In the genomic region with DNA sequence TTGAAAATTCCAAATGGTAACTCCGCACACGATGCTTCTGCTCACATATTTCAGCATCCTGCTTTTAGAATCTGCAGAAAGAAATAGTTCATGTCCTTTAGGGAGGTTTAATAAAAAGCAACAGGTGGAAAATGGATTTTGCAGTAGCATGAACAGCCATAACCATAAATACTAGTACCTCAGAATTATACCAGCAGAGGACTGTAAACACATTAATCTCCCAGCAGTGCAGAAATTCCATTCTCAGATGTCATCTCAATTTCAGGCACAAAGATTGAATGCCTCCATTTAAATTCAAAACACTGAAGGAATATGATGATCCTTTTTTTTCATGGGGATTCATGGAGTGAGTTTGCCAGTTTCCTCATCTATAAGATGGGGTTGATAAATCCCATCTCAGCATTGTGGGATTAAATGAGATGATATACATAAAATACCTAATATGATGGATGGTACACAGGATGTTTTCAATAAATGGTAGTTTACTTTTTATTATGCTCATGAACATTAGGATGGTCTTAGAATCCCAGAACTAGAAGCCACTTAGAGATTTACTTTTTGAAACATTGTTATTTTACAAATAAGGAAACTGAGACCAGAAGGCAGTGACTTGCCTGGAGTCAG, we compare ENCODE assay signal across 1 cellular context.
TF ChIP-seq lines count a peak whose summit lies in the region.

No MANE protein-coding gene starts in this region.

TF ChIP-seq in A549, 52 proteins besides CTCF, POLR2A, EP300 and RAD21 (continued from another document):
- TF ChIP-seq, protein P1, sequence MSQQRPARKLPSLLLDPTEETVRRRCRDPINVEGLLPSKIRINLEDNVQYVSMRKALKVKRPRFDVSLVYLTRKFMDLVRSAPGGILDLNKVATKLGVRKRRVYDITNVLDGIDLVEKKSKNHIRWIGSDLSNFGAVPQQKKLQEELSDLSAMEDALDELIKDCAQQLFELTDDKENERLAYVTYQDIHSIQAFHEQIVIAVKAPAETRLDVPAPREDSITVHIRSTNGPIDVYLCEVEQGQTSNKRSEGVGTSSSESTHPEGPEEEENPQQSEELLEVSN (IDR thresholded peaks at IDR 0.05; ENCODE audit: borderline replicate concordance, low read depth) = no peak
- TF ChIP-seq GATA3 (IDR thresholded peaks at IDR 0.05; ENCODE audit: borderline replicate concordance) = no peak
- TF ChIP-seq CHD2 (IDR thresholded peaks at IDR 0.05; ENCODE audit: low read length, partially characterized antibody) = no peak
- TF ChIP-seq JUNB (IDR thresholded peaks at IDR 0.05) = no peak
- no peak for TF ChIP-seq JUN (IDR thresholded peaks at IDR 0.05)
- no peak for TF ChIP-seq KDM5A (IDR thresholded peaks at IDR 0.05)
- TF ChIP-seq POLR2AphosphoS2 (conservative IDR thresholded peaks at IDR 0.05; ENCODE audit: low read length) = no peak
- TF ChIP-seq MAFK (IDR thresholded peaks at IDR 0.05; ENCODE audit: partially characterized antibody) = no peak
- TF ChIP-seq ZC3H11A (IDR thresholded peaks at IDR 0.05) = no peak
- no peak for TF ChIP-seq MYC (IDR thresholded peaks at IDR 0.05; ENCODE audit: borderline replicate concordance, low read length)
- no peak for TF ChIP-seq NFE2L2 (conservative IDR thresholded peaks at IDR 0.05; ENCODE audit: low read length)
